7 cellular contexts compared by ENCODE assay signal in genomic region chr2:132353380-132353779, GRCh38.
A peak's percentile ranks its signal among the peaks of the same experiment; 100 is the strongest.
DNase-seq lines count a peak whose midpoint lies in the region; FAIRE-seq and TF ChIP-seq lines count a peak whose summit lies in the region.
"Not testable (repeated sequence)": the region's sequence is repeated elsewhere in the genome, so short reads cannot be mapped to it uniquely, and the experiment has no call there.

No MANE protein-coding gene starts in this region.

- not testable (repeated sequence) for TF ChIP-seq RAD21 in neural cell (conservative IDR thresholded peaks at IDR 0.05)

- H3K9ac ChIP-seq in GM23248; neural cell (ENCODE audit: low read length); skeletal muscle tissue (ENCODE audit: low read depth in 1 of 3, low read length in 3 of 3): not testable (repeated sequence)

- not testable (repeated sequence) for H3K79me2 ChIP-seq in GM23248 (ENCODE audit: insufficient read depth); neural cell (replicated peaks; ENCODE audit: insufficient read depth, low read length)

- TF ChIP-seq CTCF in bronchial epithelial cell (IDR thresholded peaks at IDR 0.05; ENCODE audit: insufficient read depth, low read length, severe bottlenecking); foreskin fibroblast (IDR thresholded peaks at IDR 0.05; ENCODE audit: low read depth, low read length); neural cell (IDR thresholded peaks at IDR 0.05; ENCODE audit: poor library complexity, severe bottlenecking): not testable (repeated sequence)

- not testable (repeated sequence) for H3K9me2 ChIP-seq in GM23248 (ENCODE audit: insufficient read depth); neural cell (ENCODE audit: insufficient read depth, low read length)

- WGBS in GM23248 (ENCODE audit: low coverage in 1 of 2, low lambda C conversion rate in 2 of 2, missing lambda C conversion rate in 2 of 2), 2 experiments, result 1 to 2% methylated on average over 23 to 28 of the region's 32 CpGs

- not testable (repeated sequence) for TF ChIP-seq EP300 in neural cell (conservative IDR thresholded peaks at IDR 0.05; ENCODE audit: poor library complexity, severe bottlenecking)

- H2AFZ ChIP-seq in GM23248, result peak overlapping the region; percentile 72
- not testable (repeated sequence) for H2AFZ ChIP-seq in neural cell (ENCODE audit: low read depth, low read length)

- peak overlapping the region; percentile 71 for H3K4me2 ChIP-seq in GM23248 (ENCODE audit: unreplicated experiment)
- not testable (repeated sequence) for H3K4me2 ChIP-seq in neural cell (ENCODE audit: low read length)

- DNase-seq in GM23248 (peak; percentile 54), RKO (ENCODE audit: low spot score) (peak; percentile 38), foreskin fibroblast (peak; percentile 12 to 65), inferior parietal cortex (ENCODE audit: extremely low spot score) (peak; percentile 37)
- not testable (repeated sequence) for DNase-seq in bronchial epithelial cell (ENCODE audit: low read depth)

- H3K4me3 ChIP-seq in GM23248 (peak overlapping the region; percentile 67), bronchial epithelial cell (ENCODE audit: low read depth, low read length) (peak overlapping the region; percentile 39), foreskin fibroblast (ENCODE audit: low read depth in 1 of 2, low read length in 2 of 2) (peak overlapping the region; percentile 45 to 47), neural cell (ENCODE audit: low read length) (peak overlapping the region; percentile 43), skeletal muscle tissue (ENCODE audit: low read length in 3 of 3) (peak overlapping the region in 2 of 3 donors; percentile 41 to 46)

- H4K20me1 ChIP-seq in GM23248 (ENCODE audit: insufficient read depth); neural cell (ENCODE audit: insufficient read depth): not testable (repeated sequence)

- not testable (repeated sequence) for FAIRE-seq in bronchial epithelial cell (lab: Jason Lieb, UNC)

- not testable (repeated sequence) for H3F3A ChIP-seq in GM23248 (ENCODE audit: insufficient read depth); neural cell (ENCODE audit: insufficient read depth, low read length, poor library complexity, severe bottlenecking)

- H3K27ac ChIP-seq in GM23248; neural cell (ENCODE audit: low read length); skeletal muscle tissue (ENCODE audit: low read depth, low read length): not testable (repeated sequence)

- in situ Hi-C loops in GM23248 (cut with MboI), result loop anchor here (25.0 kb wide), 1 partner anchor 809 kb away; no protein-coding TSS in a partner anchor

- H3K36me3 ChIP-seq in GM23248 (ENCODE audit: low read depth); bronchial epithelial cell (ENCODE audit: control insufficient read depth, insufficient read depth, low read length); neural cell (ENCODE audit: insufficient read depth, low read length); skeletal muscle tissue (ENCODE audit: control insufficient read depth in 3 of 3, insufficient read depth in 3 of 3, low read length in 3 of 3): not testable (repeated sequence)

- H3K27me3 ChIP-seq in GM23248 (replicated peaks; ENCODE audit: insufficient read depth); bronchial epithelial cell (ENCODE audit: control insufficient read depth, insufficient read depth, low read length); neural cell (ENCODE audit: insufficient read depth, low read depth, low read length); skeletal muscle tissue (ENCODE audit: control insufficient read depth in 3 of 3, insufficient read depth in 3 of 3, low read length in 3 of 3): not testable (repeated sequence)

- not testable (repeated sequence) for H3K9me3 ChIP-seq in GM23248 (ENCODE audit: low read depth); neural cell (ENCODE audit: low read length); skeletal muscle tissue (ENCODE audit: control insufficient read depth in 3 of 3, low read length in 3 of 3)

- not testable (repeated sequence) for H3K4me1 ChIP-seq in GM23248 (ENCODE audit: insufficient read depth); skeletal muscle tissue (ENCODE audit: control insufficient read depth in 3 of 3, insufficient read depth in 3 of 3, low read length in 3 of 3)
